ENCODE assay signal across 1 cellular context in the genomic region with DNA sequence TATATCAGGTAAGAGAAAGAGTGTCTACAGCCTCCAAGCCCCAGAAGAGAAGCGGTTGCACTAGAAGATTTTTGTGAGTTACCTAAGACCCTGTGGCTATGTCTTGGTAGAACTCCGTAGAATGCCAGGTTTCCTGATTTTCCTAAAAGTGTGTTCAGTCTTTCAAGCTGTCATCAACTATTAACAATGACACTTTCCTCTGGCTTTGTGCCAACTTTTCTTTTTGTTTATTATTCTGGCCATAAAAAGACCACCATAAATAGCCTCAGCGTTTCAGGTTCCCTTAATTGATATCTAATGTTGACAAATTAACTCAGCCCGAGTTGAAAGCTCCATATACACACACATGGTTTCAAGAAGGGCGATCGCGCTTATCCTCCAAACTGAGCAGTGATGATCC.
TF ChIP-seq lines count a peak whose summit lies in the region.

No MANE protein-coding gene starts in this region.

TF ChIP-seq in H1, 55 proteins besides CTCF, POLR2A, EP300 and RAD21 (continued from another document):
- TF ChIP-seq, protein P1, sequence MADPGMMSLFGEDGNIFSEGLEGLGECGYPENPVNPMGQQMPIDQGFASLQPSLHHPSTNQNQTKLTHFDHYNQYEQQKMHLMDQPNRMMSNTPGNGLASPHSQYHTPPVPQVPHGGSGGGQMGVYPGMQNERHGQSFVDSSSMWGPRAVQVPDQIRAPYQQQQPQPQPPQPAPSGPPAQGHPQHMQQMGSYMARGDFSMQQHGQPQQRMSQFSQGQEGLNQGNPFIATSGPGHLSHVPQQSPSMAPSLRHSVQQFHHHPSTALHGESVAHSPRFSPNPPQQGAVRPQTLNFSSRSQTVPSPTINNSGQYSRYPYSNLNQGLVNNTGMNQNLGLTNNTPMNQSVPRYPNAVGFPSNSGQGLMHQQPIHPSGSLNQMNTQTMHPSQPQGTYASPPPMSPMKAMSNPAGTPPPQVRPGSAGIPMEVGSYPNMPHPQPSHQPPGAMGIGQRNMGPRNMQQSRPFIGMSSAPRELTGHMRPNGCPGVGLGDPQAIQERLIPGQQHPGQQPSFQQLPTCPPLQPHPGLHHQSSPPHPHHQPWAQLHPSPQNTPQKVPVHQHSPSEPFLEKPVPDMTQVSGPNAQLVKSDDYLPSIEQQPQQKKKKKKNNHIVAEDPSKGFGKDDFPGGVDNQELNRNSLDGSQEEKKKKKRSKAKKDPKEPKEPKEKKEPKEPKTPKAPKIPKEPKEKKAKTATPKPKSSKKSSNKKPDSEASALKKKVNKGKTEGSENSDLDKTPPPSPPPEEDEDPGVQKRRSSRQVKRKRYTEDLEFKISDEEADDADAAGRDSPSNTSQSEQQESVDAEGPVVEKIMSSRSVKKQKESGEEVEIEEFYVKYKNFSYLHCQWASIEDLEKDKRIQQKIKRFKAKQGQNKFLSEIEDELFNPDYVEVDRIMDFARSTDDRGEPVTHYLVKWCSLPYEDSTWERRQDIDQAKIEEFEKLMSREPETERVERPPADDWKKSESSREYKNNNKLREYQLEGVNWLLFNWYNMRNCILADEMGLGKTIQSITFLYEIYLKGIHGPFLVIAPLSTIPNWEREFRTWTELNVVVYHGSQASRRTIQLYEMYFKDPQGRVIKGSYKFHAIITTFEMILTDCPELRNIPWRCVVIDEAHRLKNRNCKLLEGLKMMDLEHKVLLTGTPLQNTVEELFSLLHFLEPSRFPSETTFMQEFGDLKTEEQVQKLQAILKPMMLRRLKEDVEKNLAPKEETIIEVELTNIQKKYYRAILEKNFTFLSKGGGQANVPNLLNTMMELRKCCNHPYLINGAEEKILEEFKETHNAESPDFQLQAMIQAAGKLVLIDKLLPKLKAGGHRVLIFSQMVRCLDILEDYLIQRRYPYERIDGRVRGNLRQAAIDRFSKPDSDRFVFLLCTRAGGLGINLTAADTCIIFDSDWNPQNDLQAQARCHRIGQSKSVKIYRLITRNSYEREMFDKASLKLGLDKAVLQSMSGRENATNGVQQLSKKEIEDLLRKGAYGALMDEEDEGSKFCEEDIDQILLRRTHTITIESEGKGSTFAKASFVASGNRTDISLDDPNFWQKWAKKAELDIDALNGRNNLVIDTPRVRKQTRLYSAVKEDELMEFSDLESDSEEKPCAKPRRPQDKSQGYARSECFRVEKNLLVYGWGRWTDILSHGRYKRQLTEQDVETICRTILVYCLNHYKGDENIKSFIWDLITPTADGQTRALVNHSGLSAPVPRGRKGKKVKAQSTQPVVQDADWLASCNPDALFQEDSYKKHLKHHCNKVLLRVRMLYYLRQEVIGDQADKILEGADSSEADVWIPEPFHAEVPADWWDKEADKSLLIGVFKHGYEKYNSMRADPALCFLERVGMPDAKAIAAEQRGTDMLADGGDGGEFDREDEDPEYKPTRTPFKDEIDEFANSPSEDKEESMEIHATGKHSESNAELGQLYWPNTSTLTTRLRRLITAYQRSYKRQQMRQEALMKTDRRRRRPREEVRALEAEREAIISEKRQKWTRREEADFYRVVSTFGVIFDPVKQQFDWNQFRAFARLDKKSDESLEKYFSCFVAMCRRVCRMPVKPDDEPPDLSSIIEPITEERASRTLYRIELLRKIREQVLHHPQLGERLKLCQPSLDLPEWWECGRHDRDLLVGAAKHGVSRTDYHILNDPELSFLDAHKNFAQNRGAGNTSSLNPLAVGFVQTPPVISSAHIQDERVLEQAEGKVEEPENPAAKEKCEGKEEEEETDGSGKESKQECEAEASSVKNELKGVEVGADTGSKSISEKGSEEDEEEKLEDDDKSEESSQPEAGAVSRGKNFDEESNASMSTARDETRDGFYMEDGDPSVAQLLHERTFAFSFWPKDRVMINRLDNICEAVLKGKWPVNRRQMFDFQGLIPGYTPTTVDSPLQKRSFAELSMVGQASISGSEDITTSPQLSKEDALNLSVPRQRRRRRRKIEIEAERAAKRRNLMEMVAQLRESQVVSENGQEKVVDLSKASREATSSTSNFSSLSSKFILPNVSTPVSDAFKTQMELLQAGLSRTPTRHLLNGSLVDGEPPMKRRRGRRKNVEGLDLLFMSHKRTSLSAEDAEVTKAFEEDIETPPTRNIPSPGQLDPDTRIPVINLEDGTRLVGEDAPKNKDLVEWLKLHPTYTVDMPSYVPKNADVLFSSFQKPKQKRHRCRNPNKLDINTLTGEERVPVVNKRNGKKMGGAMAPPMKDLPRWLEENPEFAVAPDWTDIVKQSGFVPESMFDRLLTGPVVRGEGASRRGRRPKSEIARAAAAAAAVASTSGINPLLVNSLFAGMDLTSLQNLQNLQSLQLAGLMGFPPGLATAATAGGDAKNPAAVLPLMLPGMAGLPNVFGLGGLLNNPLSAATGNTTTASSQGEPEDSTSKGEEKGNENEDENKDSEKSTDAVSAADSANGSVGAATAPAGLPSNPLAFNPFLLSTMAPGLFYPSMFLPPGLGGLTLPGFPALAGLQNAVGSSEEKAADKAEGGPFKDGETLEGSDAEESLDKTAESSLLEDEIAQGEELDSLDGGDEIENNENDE (IDR thresholded peaks at IDR 0.05; ENCODE audit: insufficient replicate concordance, low read length), result no peak
- no peak for TF ChIP-seq CTBP2 (IDR thresholded peaks at IDR 0.05; ENCODE audit: borderline replicate concordance, insufficient read depth, insufficient read length, low read length)
- TF ChIP-seq NANOG (IDR thresholded peaks at IDR 0.05; ENCODE audit: insufficient read depth, low read depth, low read length, poor library complexity, severe bottlenecking), result no peak
- TF ChIP-seq, protein P2, sequence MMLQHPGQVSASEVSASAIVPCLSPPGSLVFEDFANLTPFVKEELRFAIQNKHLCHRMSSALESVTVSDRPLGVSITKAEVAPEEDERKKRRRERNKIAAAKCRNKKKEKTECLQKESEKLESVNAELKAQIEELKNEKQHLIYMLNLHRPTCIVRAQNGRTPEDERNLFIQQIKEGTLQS (IDR thresholded peaks at IDR 0.05; ENCODE audit: insufficient read depth, low read depth, low read length), result no peak
- no peak for TF ChIP-seq SIRT6 (IDR thresholded peaks at IDR 0.05; ENCODE audit: low read length)
- no peak for TF ChIP-seq HDAC6 (IDR thresholded peaks at IDR 0.05; ENCODE audit: low read depth, low read length)
- TF ChIP-seq SUZ12 (IDR thresholded peaks at IDR 0.05; ENCODE audit: low read length), result no peak
